In the genomic region with DNA sequence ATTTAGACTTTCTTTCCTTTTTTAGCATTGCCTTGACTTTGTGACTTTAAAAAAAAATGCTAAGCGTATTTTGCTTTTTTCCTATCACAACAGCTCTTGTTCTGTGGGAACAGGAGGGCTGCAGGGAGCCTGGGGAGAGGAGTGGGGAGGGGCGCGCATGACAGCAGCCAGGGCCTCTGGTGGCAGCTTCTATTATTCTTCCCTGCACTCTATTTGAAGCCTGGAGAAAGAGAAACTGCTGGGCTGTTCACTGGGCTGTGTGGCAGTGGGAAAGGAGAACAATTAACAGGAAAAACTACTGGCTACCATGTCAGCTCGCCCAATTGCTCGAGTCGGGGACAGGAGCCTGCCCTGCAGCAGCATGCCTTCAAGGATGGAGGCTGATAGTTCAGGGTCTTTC, we compare ENCODE assay signal across 21 cellular contexts.
A peak's percentile ranks its signal among the peaks of the same experiment; 100 is the strongest.
DNase-seq lines count a peak whose midpoint lies in the region; ATAC-seq and TF ChIP-seq lines count a peak whose summit lies in the region.
"Had no signal": no experiment of that assay in that cellular context is flagged by ENCODE, and none has a peak within 500 bp of the region (broad histone marks: within the 10 kb centered on the region; RNA-seq: fewer than 3 reads in every experiment).

No MANE protein-coding gene starts in this region.

- H3K4me3 ChIP-seq in HUES48 (ENCODE audit: low read depth, low read length) (no peak overlapping the region), choroid plexus epithelial cell (ENCODE audit: low read depth, low read length) (no peak overlapping the region)
- H3K4me3 ChIP-seq: breast epithelium, lower lobe of right lung, Peyer's patch, sigmoid colon, testis had no signal

- no peak for ATAC-seq in HG02759 (IDR thresholded peaks at IDR 0.05; ENCODE audit: unreplicated experiment)
- no peak for ATAC-seq in HG03457 (IDR thresholded peaks at IDR 0.05; ENCODE audit: unreplicated experiment)
- ATAC-seq: effector memory CD8-positive, alpha-beta T cell; lower lobe of right lung had no signal

- peak overlapping the region; percentile 64 for H3K27ac ChIP-seq in HUES48 (ENCODE audit: low read depth, low read length)
- H3K27ac ChIP-seq: breast epithelium, lower lobe of right lung, Peyer's patch, sigmoid colon, testis had no signal

- peak; percentile 4 for TF ChIP-seq CTCF in choroid plexus epithelial cell (conservative IDR thresholded peaks at IDR 0.05; ENCODE audit: low read depth, low read length)

- no peaks in the 10 kb centered on the region for H3K36me3 ChIP-seq in HUES48 (ENCODE audit: control insufficient read depth, insufficient read depth, low read length)
- H3K36me3 ChIP-seq: breast epithelium had no signal

- H3K4me1 ChIP-seq in HUES48 (ENCODE audit: control insufficient read depth, insufficient read depth, low read length), result peaks cover 16% of the 10 kb centered on the region
- H3K4me1 ChIP-seq: breast epithelium, Peyer's patch, sigmoid colon, testis had no signal

- no peak overlapping the region for H3K9ac ChIP-seq in HUES48 (ENCODE audit: low read depth, low read length)

- no peaks in the 10 kb centered on the region for H3K9me3 ChIP-seq in HUES48 (ENCODE audit: control insufficient read depth, insufficient read depth, low read length)
- H3K9me3 ChIP-seq: breast epithelium, lower lobe of right lung, Peyer's patch, sigmoid colon, testis had no signal

- no peaks in the 10 kb centered on the region for H3K27me3 ChIP-seq in HUES48 (ENCODE audit: control insufficient read depth, insufficient read depth, low read length)
- H3K27me3 ChIP-seq: breast epithelium, Peyer's patch, sigmoid colon, testis had no signal

- no peak for DNase-seq in choroid plexus epithelial cell (ENCODE audit: low read depth)
- DNase-seq in islet precursor cell, result peak; percentile 66
- DNase-seq in putamen (ENCODE audit: low spot score), result peak; percentile 67
- DNase-seq in NCI-H82 treated with DMSO at 0.1 percent for 48 hours (lab: John Stamatoyannopoulos, UW; ENCODE audit: unreplicated experiment), result no peak
- DNase-seq: activated CD4-positive, alpha-beta T cell treated with anti-CD3 and anti-CD28 coated beads, Interleukin-2, amount 50 U/mL, for 4 hours; activated T-cell treated with anti-CD3 and anti-CD28 coated beads, Interleukin-2, amount 50 U/mL, for 24 hours; AML-193; Calu3; effector memory CD8-positive, alpha-beta T cell; GF-D8; HCEC 1CT; lower lobe of right lung; NCI-H187; NCI-H526; Peyer's patch; sigmoid colon; testis had no signal

Comparison
In these comparisons a context has a peak if more than half of its experiments do, and no peak if none do; other contexts are left out.
1. DNase-seq: peak in islet precursor cell (single experiment) and putamen (single experiment); none in choroid plexus epithelial cell (single experiment) and NCI-H82 treated with DMSO at 0.1 percent for 48 hours (single experiment).